ENCODE assay signal across 13 cellular contexts in genomic region chr21:15015622-15016471, GRCh38. TPM values are rescaled to one million over a fixed set of nuclear protein-coding genes. Genes with fewer than 3 reads are reported as not detected.
DNase-seq lines count a peak whose midpoint lies in the region; ATAC-seq, FAIRE-seq and TF ChIP-seq lines count a peak whose summit lies in the region.
"Had no signal": no experiment of that assay in that cellular context is flagged by ENCODE, and none has a peak within 500 bp of the region (broad histone marks: within the 10 kb centered on the region; RNA-seq: fewer than 3 reads in every experiment).

No MANE protein-coding gene starts in this region.

- H2BK15ac ChIP-seq in mesenchymal stem cell (ENCODE audit: low read depth, poor library complexity, severe bottlenecking): no peak overlapping the region

- no peak overlapping the region for H3K18ac ChIP-seq in mesenchymal stem cell (ENCODE audit: low read depth in 1 of 2, low read length in 2 of 2)

- no peak for TF ChIP-seq POLR2A in Peyer's patch (IDR thresholded peaks at IDR 0.05)

- no peak overlapping the region for H4K8ac ChIP-seq in mesenchymal stem cell (ENCODE audit: low read length)

- no peak overlapping the region for H2BK120ac ChIP-seq in mesenchymal stem cell (ENCODE audit: low read depth, low read length)

- H3K4ac ChIP-seq in mesenchymal stem cell (ENCODE audit: low read depth in 1 of 2, low read length in 2 of 2): no peak overlapping the region

- H3K9me3 ChIP-seq in mesenchymal stem cell (ENCODE audit: control insufficient read depth, low read length): no peaks in the 10 kb centered on the region
- no peaks in the 10 kb centered on the region for H3K9me3 ChIP-seq in Peyer's patch
- H3K9me3 ChIP-seq: right lobe of liver, uterus had no signal

- no peak overlapping the region for H3K14ac ChIP-seq in mesenchymal stem cell (ENCODE audit: low read length in 2 of 2)

- peak overlapping the region; percentile 47 for H3K9ac ChIP-seq in mesenchymal stem cell (ENCODE audit: low read length)

- H2BK5ac ChIP-seq in mesenchymal stem cell (ENCODE audit: low read depth, low read length, poor library complexity, severe bottlenecking): no peak overlapping the region

- H2AK5ac ChIP-seq in mesenchymal stem cell (ENCODE audit: low read length, severe bottlenecking): no peak overlapping the region

- 54% methylated on average over 5 of the region's 5 CpGs for WGBS in mesenchymal stem cell

- DNase-seq in AG08396 (ENCODE audit: low spot score) (peak; percentile 15), HPDE6-E6E7 (ENCODE audit: extremely low spot score) (peak; percentile 40), bronchial epithelial cell (ENCODE audit: low read depth) (peak; percentile 88), mesenchymal stem cell (peak; percentile 78), amygdala (lab: John Stamatoyannopoulos, UW) (no peak), Peyer's patch (no peak)
- DNase-seq in stimulated activated naive CD4-positive, alpha-beta T cell (lab: John Stamatoyannopoulos, UW): no peak
- DNase-seq: COR-L47, right lobe of liver, RPMI8226, uterus had no signal

- no peak overlapping the region for H3K4me2 ChIP-seq in mesenchymal stem cell (ENCODE audit: low read length, poor library complexity, severe bottlenecking)

- no peaks in the 10 kb centered on the region for H3K36me3 ChIP-seq in bronchial epithelial cell (ENCODE audit: control insufficient read depth, insufficient read depth, low read length)
- H3K36me3 ChIP-seq in mesenchymal stem cell (ENCODE audit: control insufficient read depth in 1 of 2, insufficient read depth in 2 of 2, low read depth in 1 of 2, low read length in 2 of 2): peaks cover 0 to 13% of the 10 kb centered on the region in 2 experiments
- peaks cover 0 to 3% (median 0%) of the 10 kb centered on the region in 3 donors for H3K36me3 ChIP-seq in Peyer's patch
- H3K36me3 ChIP-seq: right lobe of liver, uterus had no signal

- H2AFZ ChIP-seq in mesenchymal stem cell (ENCODE audit: low read depth, low read length): no peak overlapping the region

- H3K23ac ChIP-seq in mesenchymal stem cell (ENCODE audit: low read length in 2 of 2): no peak overlapping the region

- no peak for TF ChIP-seq CTCF in bronchial epithelial cell (IDR thresholded peaks at IDR 0.05; ENCODE audit: insufficient read depth, low read length, severe bottlenecking)
- no peak for TF ChIP-seq CTCF in Peyer's patch (IDR thresholded peaks at IDR 0.05)

- H4K91ac ChIP-seq in mesenchymal stem cell (ENCODE audit: low read length): no peak overlapping the region

- H3K79me1 ChIP-seq in mesenchymal stem cell (replicated peaks; ENCODE audit: low read length, poor library complexity, severe bottlenecking): peaks cover 5% of the 10 kb centered on the region

- H3K27me3 ChIP-seq in bronchial epithelial cell (ENCODE audit: control insufficient read depth, insufficient read depth, low read length) (no peaks in the 10 kb centered on the region), mesenchymal stem cell (ENCODE audit: control insufficient read depth in 1 of 2, insufficient read depth in 1 of 2, low read length in 2 of 2) (no peaks in the 10 kb centered on the region), Peyer's patch (no peaks in the 10 kb centered on the region)
- H3K27me3 ChIP-seq: right lobe of liver, uterus had no signal

- FAIRE-seq in bronchial epithelial cell (lab: Jason Lieb, UNC): no peak
- FAIRE-seq: GM12878 had no signal

- no peak overlapping the region for H2BK12ac ChIP-seq in mesenchymal stem cell (ENCODE audit: low read length in 2 of 2)

- ATAC-seq in HG02759 (IDR thresholded peaks at IDR 0.05; ENCODE audit: unreplicated experiment): no peak
- ATAC-seq: GM12878 had no signal

- no peak overlapping the region for H3K4me3 ChIP-seq in bronchial epithelial cell (ENCODE audit: low read depth, low read length)
- H3K4me3 ChIP-seq in mesenchymal stem cell (ENCODE audit: insufficient read depth in 1 of 2, low read depth in 1 of 2, low read length in 2 of 2): no peak overlapping the region
- no peak overlapping the region for H3K4me3 ChIP-seq in Peyer's patch
- H3K4me3 ChIP-seq: GM12878, right lobe of liver, uterus had no signal

- H3K4me1 ChIP-seq in mesenchymal stem cell (ENCODE audit: control insufficient read depth, insufficient read depth, low read depth, low read length) (no peaks in the 10 kb centered on the region), Peyer's patch (peaks cover 0 to 3% (median 0%) of the 10 kb centered on the region in 4 donors)

- H3K27ac ChIP-seq in mesenchymal stem cell (ENCODE audit: low read length, poor library complexity, severe bottlenecking) (no peak overlapping the region), Peyer's patch (no peak overlapping the region)
- H3K27ac ChIP-seq: right lobe of liver, uterus had no signal

RNA-seq across cellular contexts. Expression of gene NRIP1, which starts 49.0 kb away (rescaled TPM):
- total RNA-seq in bronchial epithelial cell: 48.8 and 64.0 TPM in 2 replicates
- polyA plus RNA-seq in mesenchymal stem cell (2013, experiment 1 of 2): 8.1 TPM
- 8.1 TPM for polyA plus RNA-seq in mesenchymal stem cell (2013, experiment 2 of 2)
- total RNA-seq in Peyer's patch: 10 to 100 TPM; 37.4 to 72.9 (median 53.6) TPM

Comparison
In these comparisons a context has a peak if more than half of its experiments do, and no peak if none do; other contexts are left out.
1. DNase-seq: peak in AG08396 (single experiment), HPDE6-E6E7 (single experiment), bronchial epithelial cell (single experiment) and mesenchymal stem cell (single experiment); none in amygdala (0 of 56), stimulated activated naive CD4-positive, alpha-beta T cell (0 of 6) and Peyer's patch (0 of 3).